12 cellular contexts compared by ENCODE assay signal in the genomic region with DNA sequence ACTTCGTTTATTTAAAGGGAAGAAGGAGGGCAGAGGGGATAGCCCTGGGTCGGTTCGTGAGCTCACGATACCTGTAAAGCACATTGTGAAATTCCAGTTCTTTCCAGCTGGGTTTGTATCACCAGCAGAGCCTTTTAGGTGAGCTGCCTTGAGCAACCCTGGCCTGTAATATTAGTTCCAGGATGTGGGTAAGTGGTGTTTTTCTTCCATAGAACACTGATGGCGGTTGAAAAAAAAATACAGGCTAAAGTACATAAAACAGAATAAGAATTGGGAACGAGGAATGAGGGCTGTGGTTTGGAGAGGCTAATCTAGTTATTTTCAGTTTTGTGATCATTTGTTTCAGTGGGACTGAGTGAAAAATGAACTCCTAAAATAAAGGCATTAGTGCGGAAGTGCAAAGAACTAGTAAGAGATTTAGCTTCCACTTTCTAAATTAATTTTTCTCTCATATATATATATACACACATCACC. TPM values are rescaled to one million over a fixed set of nuclear protein-coding genes. Genes with fewer than 3 reads are reported as not detected.
A peak's percentile ranks its signal among the peaks of the same experiment; 100 is the strongest.
DNase-seq lines count a peak whose midpoint lies in the region; ATAC-seq and TF ChIP-seq lines count a peak whose summit lies in the region.
"Had no signal": no experiment of that assay in that cellular context is flagged by ENCODE, and none has a peak within 500 bp of the region (broad histone marks: within the 10 kb centered on the region; RNA-seq: fewer than 3 reads in every experiment).

No MANE protein-coding gene starts in this region.

- no peak for ATAC-seq in naive thymus-derived CD4-positive, alpha-beta T cell

- H3K9me3 Mint-ChIP-seq in CD8-positive, alpha-beta memory T cell, result no peaks in the 10 kb centered on the region
- H3K9me3 Mint-ChIP-seq in naive thymus-derived CD4-positive, alpha-beta T cell, result peaks cover 0 to 3% (median 0%) of the 10 kb centered on the region in 11 donors
- H3K9me3 Mint-ChIP-seq in CD14-positive monocyte, result peaks cover 0 to 3% (median 0%) of the 10 kb centered on the region in 7 donors

- peaks cover 0 to 3% (median 0%) of the 10 kb centered on the region in 3 donors for H3K36me3 Mint-ChIP-seq in CD8-positive, alpha-beta memory T cell
- H3K36me3 Mint-ChIP-seq in naive thymus-derived CD4-positive, alpha-beta T cell, result peaks cover 0 to 31% (median 12%) of the 10 kb centered on the region in 5 donors
- H3K36me3 Mint-ChIP-seq in CD14-positive monocyte, result no peaks in the 10 kb centered on the region

- CTCF ChIA-PET in CD8-positive, alpha-beta memory T cell (lab: Charles Lee), result interaction anchor here (0.8 to 1.5 kb wide), 2 partner anchors 9 to 12 kb away, joined by 3 read pairs; no protein-coding TSS in a partner anchor
- CTCF ChIA-PET in naive thymus-derived CD4-positive, alpha-beta T cell (lab: Charles Lee), result interaction anchor here (1.0 to 1.3 kb wide), 3 partner anchors 9 to 727 kb away, joined by 3 to 4 read pairs (median 3); no protein-coding TSS in a partner anchor

- TF ChIP-seq CTCF in astrocyte of the spinal cord (IDR thresholded peaks at IDR 0.05; ENCODE audit: low read depth, low read length) (no peak), CD14-positive monocyte (IDR thresholded peaks at IDR 0.05) (no peak)

- H3K4me3 Mint-ChIP-seq in CD8-positive, alpha-beta memory T cell, result peak overlapping the region in 5 of 7 donors; percentile 0 to 44 (median 29)
- H3K4me3 Mint-ChIP-seq in naive thymus-derived CD4-positive, alpha-beta T cell, result peak overlapping the region in 9 of 10 donors; percentile 2 to 81 (median 21)
- no peak overlapping the region for H3K4me3 Mint-ChIP-seq in CD14-positive monocyte

- no peaks in the 10 kb centered on the region for H3K9me3 ChIP-seq in CD8-positive, alpha-beta memory T cell (ENCODE audit: low read length)
- H3K9me3 ChIP-seq in naive thymus-derived CD4-positive, alpha-beta T cell (ENCODE audit: control insufficient read depth in 2 of 3, low read length in 3 of 3), result no peaks in the 10 kb centered on the region

- H3K4me1 ChIP-seq in CD8-positive, alpha-beta memory T cell (ENCODE audit: insufficient read depth, low read length), result peaks cover 46% of the 10 kb centered on the region
- H3K4me1 ChIP-seq in naive thymus-derived CD4-positive, alpha-beta T cell (ENCODE audit: control insufficient read depth in 2 of 2, insufficient read depth in 2 of 2, low read length in 2 of 2), result peaks cover 7 to 44% of the 10 kb centered on the region in 2 donors

- no peak overlapping the region for H3K27ac ChIP-seq in CD8-positive, alpha-beta memory T cell (ENCODE audit: low read depth, low read length)
- H3K27ac ChIP-seq in naive thymus-derived CD4-positive, alpha-beta T cell (ENCODE audit: low read depth, low read length), result no peak overlapping the region
- H3K27ac ChIP-seq: PC-9 had no signal

- no peaks in the 10 kb centered on the region for H3K27me3 ChIP-seq in CD8-positive, alpha-beta memory T cell (ENCODE audit: insufficient read depth, low read length, poor library complexity, severe bottlenecking)
- no peaks in the 10 kb centered on the region for H3K27me3 ChIP-seq in naive thymus-derived CD4-positive, alpha-beta T cell (ENCODE audit: control insufficient read depth in 2 of 2, insufficient read depth in 2 of 2, low read length in 2 of 2)

- H3K27ac Mint-ChIP-seq in CD8-positive, alpha-beta memory T cell, result peak overlapping the region in 4 of 8 donors; percentile 0 to 70 (median 47)
- peak overlapping the region in 5 of 9 donors; percentile 28 to 49 (median 45) for H3K27ac Mint-ChIP-seq in naive thymus-derived CD4-positive, alpha-beta T cell
- H3K27ac Mint-ChIP-seq in CD14-positive monocyte, result peak overlapping the region in 1 of 7 donors; percentile 7

- in situ Hi-C loops in astrocyte of the spinal cord (cut with HindIII; ENCODE audit: low sequenced_read_pairs), result no loop called here

- intact Hi-C loops in naive thymus-derived CD4-positive, alpha-beta T cell (cut with micrococcal nuclease), result no loop called here
- intact Hi-C loops in CD14-positive monocyte (cut with micrococcal nuclease), result no loop called here

- DNase-seq in CD8-positive, alpha-beta memory T cell, result no peak
- DNase-seq in HT1080 (ENCODE audit: low read depth) (peak; percentile 32), astrocyte of the spinal cord (ENCODE audit: low read depth, low spot score) (peak; percentile 66), CD14-positive monocyte (ENCODE audit: low spot score) (no peak), NCI-H2081 (lab: John Stamatoyannopoulos, UW) (no peak), occipital lobe (lab: John Stamatoyannopoulos, UW) (no peak)
- DNase-seq in naive thymus-derived CD4-positive, alpha-beta T cell, result no peak
- DNase-seq: activated CD4-positive, alpha-beta T cell treated with anti-CD3 and anti-CD28 coated beads for 48 hours; amniotic stem cell; kidney; NCI-H446; PC-9 had no signal

- POLR2A ChIA-PET in CD8-positive, alpha-beta memory T cell (lab: Charles Lee), result no interaction called here
- POLR2A ChIA-PET in naive thymus-derived CD4-positive, alpha-beta T cell (lab: Charles Lee), result interaction anchor here (1.3 kb wide), 1 partner anchor 9 kb away, joined by 3 read pairs; no protein-coding TSS in a partner anchor

- no peak overlapping the region for H3K4me3 ChIP-seq in CD8-positive, alpha-beta memory T cell (ENCODE audit: low read length)
- H3K4me3 ChIP-seq in astrocyte of the spinal cord (ENCODE audit: low read depth, low read length), result no peak overlapping the region
- H3K4me3 ChIP-seq in naive thymus-derived CD4-positive, alpha-beta T cell (ENCODE audit: low read length), result no peak overlapping the region
- H3K4me3 ChIP-seq: PC-9 had no signal

- peaks cover 74 to 91% (median 74%) of the 10 kb centered on the region in 3 donors for H3K4me1 Mint-ChIP-seq in CD8-positive, alpha-beta memory T cell
- peaks cover 51 to 100% (median 87%) of the 10 kb centered on the region in 7 donors for H3K4me1 Mint-ChIP-seq in naive thymus-derived CD4-positive, alpha-beta T cell
- peaks cover 16% of the 10 kb centered on the region for H3K4me1 Mint-ChIP-seq in CD14-positive monocyte

- no peaks in the 10 kb centered on the region for H3K27me3 Mint-ChIP-seq in CD8-positive, alpha-beta memory T cell
- no peaks in the 10 kb centered on the region for H3K27me3 Mint-ChIP-seq in naive thymus-derived CD4-positive, alpha-beta T cell
- H3K27me3 Mint-ChIP-seq in CD14-positive monocyte (ENCODE audit: low read depth in 3 of 3), result peaks cover 0 to 4% (median 4%) of the 10 kb centered on the region in 3 donors

- no peaks in the 10 kb centered on the region for H3K36me3 ChIP-seq in CD8-positive, alpha-beta memory T cell (ENCODE audit: insufficient read depth, low read length)
- no peaks in the 10 kb centered on the region for H3K36me3 ChIP-seq in naive thymus-derived CD4-positive, alpha-beta T cell (ENCODE audit: control insufficient read depth in 2 of 3, insufficient read depth in 3 of 3, low read length in 3 of 3)

RNA-seq across cellular contexts. Expression of a gene that starts 20.6 kb away (rescaled TPM):
- total RNA-seq in CD8-positive, alpha-beta memory T cell, result 1 to 10 TPM; 5.5 to 6.0 TPM
- 11.0 TPM for polyA plus RNA-seq in CD8-positive, alpha-beta memory T cell
- 5.7 and 6.4 TPM in 2 replicates for total RNA-seq in HT1080 (2014; rRNA removed; shearing (Covaris generic))
- polyA plus RNA-seq in HT1080 (2015; cell fraction: cytosol; rRNA removed), result 4.3 and 4.6 TPM in 2 replicates
- 4.6 and 5.3 TPM in 2 replicates for polyA plus RNA-seq in HT1080 (2015; cell fraction: nucleus; rRNA removed)
- 10 to 100 TPM; 11.7 to 40.7 (median 30.8) TPM for total RNA-seq in naive thymus-derived CD4-positive, alpha-beta T cell
- polyA plus RNA-seq in naive thymus-derived CD4-positive, alpha-beta T cell, result 10 to 100 TPM in 1 of 2 donors, 1 to 10 TPM in 1; 7.9 to 12.2 TPM
- polyA plus RNA-seq in CD14-positive monocyte, result under 1 TPM; 0.09 to 0.73 TPM
- 1.6 TPM for total RNA-seq in occipital lobe
- total RNA-seq: PC-9 had no signal

Comparison
In these comparisons a context has a peak if more than half of its experiments do, and no peak if none do; other contexts are left out.
1. DNase-seq: peak in HT1080 (single experiment) and astrocyte of the spinal cord (single experiment); none in CD8-positive, alpha-beta memory T cell (0 of 5), naive thymus-derived CD4-positive, alpha-beta T cell (0 of 9), CD14-positive monocyte (single experiment), NCI-H2081 (0 of 2) and occipital lobe (single experiment).
2. H3K4me3 Mint-ChIP-seq: peak in CD8-positive, alpha-beta memory T cell (5 of 7) and naive thymus-derived CD4-positive, alpha-beta T cell (9 of 10); none in CD14-positive monocyte (0 of 2).